In genomic region chr2:165952600-165953210, GRCh38 we compare ENCODE assay signal across 8 cellular contexts. TPM values are rescaled to one million over a fixed set of nuclear protein-coding genes. Genes with fewer than 3 reads are reported as not detected.
DNase-seq lines count a peak whose midpoint lies in the region; ATAC-seq and TF ChIP-seq lines count a peak whose summit lies in the region.

No MANE protein-coding gene starts in this region.

- peak overlapping the region; percentile 78 for H3K4me3 ChIP-seq in fibroblast of the aortic adventitia (ENCODE audit: low read depth, low read length)
- peak overlapping the region; percentile 60 to 86 (median 69) for H3K4me3 ChIP-seq in skin epidermis

- DNase-seq in NCI-H2029 (lab: John Stamatoyannopoulos, UW) = peak; percentile 6
- DNase-seq in NCI-H2029 treated with DMSO at 0.1 percent for 48 hours (lab: John Stamatoyannopoulos, UW) = no peak
- peak; percentile 2 for DNase-seq in NCI-H82 treated with DMSO at 0.1 percent for 48 hours (lab: John Stamatoyannopoulos, UW; ENCODE audit: unreplicated experiment)
- peak; percentile 11 for DNase-seq in fibroblast of the aortic adventitia (ENCODE audit: low read depth)
- no peak for DNase-seq in stimulated activated naive B cell treated with anti-CD40 and anti-IgM and Interleukin-4, amounts not matched to agents 10 μg/mL and 1 μg/mL and 100 μg/mL, for 72 hours
- DNase-seq in endothelial cell (ENCODE audit: low spot score) = no peak

- no peak for ATAC-seq in GM18517 (IDR thresholded peaks at IDR 0.05; ENCODE audit: unreplicated experiment)
- ATAC-seq in stimulated activated naive B cell treated with anti-CD40 and anti-IgM and Interleukin-4, amounts not matched to agents 10 μg/mL and 1 μg/mL and 100 μg/mL, for 72 hours (replicated peaks) = no peak

- no peaks in the 10 kb centered on the region for H3K9me3 Mint-ChIP-seq in stimulated activated naive B cell treated with anti-CD40 and anti-IgM and Interleukin-4, amounts not matched to agents 10 μg/mL and 1 μg/mL and 100 μg/mL, for 72 hours
- no peaks in the 10 kb centered on the region for H3K9me3 Mint-ChIP-seq in endothelial cell (ENCODE audit: unreplicated experiment)

- peak overlapping the region in 16 of 21 experiments; percentile 67 to 91 (median 82) for H3K27ac ChIP-seq in skin epidermis

- H3K27me3 Mint-ChIP-seq in stimulated activated naive B cell treated with anti-CD40 and anti-IgM and Interleukin-4, amounts not matched to agents 10 μg/mL and 1 μg/mL and 100 μg/mL, for 72 hours = no peaks in the 10 kb centered on the region
- no peaks in the 10 kb centered on the region for H3K27me3 Mint-ChIP-seq in endothelial cell (ENCODE audit: unreplicated experiment)

- H3K27ac Mint-ChIP-seq in stimulated activated naive B cell treated with anti-CD40 and anti-IgM and Interleukin-4, amounts not matched to agents 10 μg/mL and 1 μg/mL and 100 μg/mL, for 72 hours = no peak overlapping the region
- H3K27ac Mint-ChIP-seq in endothelial cell (ENCODE audit: unreplicated experiment) = no peak overlapping the region

- H3K4me1 Mint-ChIP-seq in stimulated activated naive B cell treated with anti-CD40 and anti-IgM and Interleukin-4, amounts not matched to agents 10 μg/mL and 1 μg/mL and 100 μg/mL, for 72 hours = peaks cover 2 to 11% of the 10 kb centered on the region in 2 donors
- H3K4me1 Mint-ChIP-seq in endothelial cell (ENCODE audit: unreplicated experiment) = peaks cover 11% of the 10 kb centered on the region

- H3K36me3 Mint-ChIP-seq in stimulated activated naive B cell treated with anti-CD40 and anti-IgM and Interleukin-4, amounts not matched to agents 10 μg/mL and 1 μg/mL and 100 μg/mL, for 72 hours = peaks cover 2 to 4% of the 10 kb centered on the region in 2 donors
- peaks cover 5% of the 10 kb centered on the region for H3K36me3 Mint-ChIP-seq in endothelial cell (ENCODE audit: low read depth, unreplicated experiment)

- H3K4me3 Mint-ChIP-seq in stimulated activated naive B cell treated with anti-CD40 and anti-IgM and Interleukin-4, amounts not matched to agents 10 μg/mL and 1 μg/mL and 100 μg/mL, for 72 hours = no peak overlapping the region
- H3K4me3 Mint-ChIP-seq in endothelial cell (ENCODE audit: unreplicated experiment) = no peak overlapping the region

- no peak for TF ChIP-seq CTCF in fibroblast of the aortic adventitia (IDR thresholded peaks at IDR 0.05; ENCODE audit: insufficient read depth, low read length)
- no peak for TF ChIP-seq CTCF in endothelial cell (IDR thresholded peaks at IDR 0.05; ENCODE audit: unreplicated experiment)

RNA-seq across cellular contexts. Expression of gene TTC21B, which starts 0.9 kb away (rescaled TPM):
- 17.8 and 22.4 TPM in 2 replicates for total RNA-seq in fibroblast of the aortic adventitia (ENCODE audit: low replicate concordance)
- total RNA-seq in endothelial cell (ENCODE audit: unreplicated experiment) = 101 TPM

Comparison
In these comparisons a context has a peak if more than half of its experiments do, and no peak if none do; other contexts are left out.
1. DNase-seq: peak in NCI-H2029 (single experiment), NCI-H82 treated with DMSO at 0.1 percent for 48 hours (single experiment) and fibroblast of the aortic adventitia (single experiment); none in NCI-H2029 treated with DMSO at 0.1 percent for 48 hours (single experiment), stimulated activated naive B cell treated with anti-CD40 and anti-IgM and Interleukin-4, amounts not matched to agents 10 μg/mL and 1 μg/mL and 100 μg/mL, for 72 hours (single experiment) and endothelial cell (single experiment).